22 cellular contexts compared by ENCODE assay signal in the genomic region with DNA sequence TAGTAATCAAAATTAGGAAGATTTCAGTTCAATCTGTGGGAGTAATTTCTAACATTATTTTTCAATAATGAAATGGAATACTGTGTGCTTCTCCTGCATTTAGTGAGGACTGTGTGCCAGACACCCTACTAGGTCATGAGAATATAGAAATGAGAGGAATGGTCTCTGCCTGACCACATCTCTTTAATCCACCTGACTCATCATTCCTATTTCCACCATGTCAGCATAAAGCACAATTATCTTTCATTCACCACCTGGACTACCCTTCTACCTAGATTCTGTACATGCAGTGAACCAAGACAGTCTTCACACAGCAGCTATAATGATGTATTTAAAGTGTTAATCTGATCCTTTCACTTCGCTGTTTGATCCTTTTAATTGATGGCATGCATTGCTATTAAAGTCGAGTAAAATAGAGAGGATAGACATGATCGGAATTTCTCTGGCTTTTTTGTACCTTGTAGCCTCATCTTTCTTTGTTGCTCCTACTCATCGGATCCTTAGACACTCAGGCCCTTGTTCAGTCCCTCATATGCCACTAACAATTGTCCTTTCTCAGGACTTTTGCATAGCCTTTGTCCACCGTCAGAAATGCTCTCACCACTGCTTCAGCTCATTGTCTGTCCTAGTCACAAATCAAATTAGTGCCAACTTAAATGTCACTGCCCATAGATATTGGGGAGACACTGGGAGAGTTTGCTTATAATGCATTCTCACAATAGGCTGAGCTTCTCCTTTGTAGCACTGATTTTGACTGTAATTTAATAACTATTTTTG.
DNase-seq lines count a peak whose midpoint lies in the region; ATAC-seq, FAIRE-seq and TF ChIP-seq lines count a peak whose summit lies in the region.
"Had no signal": no experiment of that assay in that cellular context is flagged by ENCODE, and none has a peak within 500 bp of the region (broad histone marks: within the 10 kb centered on the region; RNA-seq: fewer than 3 reads in every experiment).

No MANE protein-coding gene starts in this region.

- ATAC-seq in K562: no peak
- no peak for ATAC-seq in GM18873 (IDR thresholded peaks at IDR 0.05; ENCODE audit: low FRiP score, unreplicated experiment)

- H3K27me3 ChIP-seq in K562 (ENCODE audit: control insufficient read depth in 2 of 2, insufficient read depth in 2 of 2, low read length in 2 of 2) (no peaks in the 10 kb centered on the region), HAP-1 (ENCODE audit: low read depth) (no peaks in the 10 kb centered on the region)
- H3K27me3 ChIP-seq: BE2C had no signal

- H3K4me2 ChIP-seq in K562 (ENCODE audit: insufficient read depth, low read length): no peak overlapping the region
- H3K4me2 ChIP-seq: KMS-11 had no signal

- no peak for TF ChIP-seq POLR2A in K562 (conservative IDR thresholded peaks at IDR 0.05)

- no peaks in the 10 kb centered on the region for H4K20me1 ChIP-seq in K562 (replicated peaks; ENCODE audit: control insufficient read depth, insufficient read depth, low read length)

- no peak overlapping the region for H2AFZ ChIP-seq in K562 (ENCODE audit: low read depth, low read length)

- POLR2A ChIA-PET in K562 (lab: Yijun Ruan, JAX): interaction anchor here (0.7 kb wide), 1 partner anchor 20 kb away, joined by 3 read pairs; no protein-coding TSS in a partner anchor

- TF ChIP-seq EP300 in K562 (IDR thresholded peaks at IDR 0.05; ENCODE audit: low read length): no peak

- DNase-seq in Ammon's horn (ENCODE audit: low spot score) (peak; percentile 86), K562 (ENCODE audit: extremely low read depth in 1 of 4, low spot score in 3 of 4) (no peak), hippocampal formation (lab: John Stamatoyannopoulos, UW) (peak; percentile 53 to 77), pons (ENCODE audit: low spot score) (peak; percentile 98), GM10266 (ENCODE audit: extremely low spot score) (no peak), COLO668 (lab: John Stamatoyannopoulos, UW; ENCODE audit: unreplicated experiment) (no peak), HAP-1 (ENCODE audit: low spot score in 2 of 2) (no peak)
- DNase-seq: BE2C, EL, GF-D8, GOT3, NCI-H1105, NCI-H146, NCI-H2029 treated with DMSO at 0.1 percent for 48 hours, NCI-H226, NCI-H510A treated with DMSO at 0.1 percent for 48 hours, NCI-H774, Right ventricle myocardium superior had no signal

- FAIRE-seq in K562 (lab: Jason Lieb, UNC): no peak
- FAIRE-seq: A204.1 had no signal

- H3K27ac ChIP-seq in K562 (ENCODE audit: extremely low read depth, low read depth, low read length): no peak overlapping the region
- H3K27ac ChIP-seq: HL-60, KMS-11 had no signal

- TF ChIP-seq CTCF in K562 (IDR thresholded peaks at IDR 0.05 in 2 of 3, conservative IDR thresholded peaks at IDR 0.05 in 1 of 3; ENCODE audit: insufficient read depth in 2 of 3, low read depth in 1 of 3, low read length in 3 of 3) (no peak), GM10266 (IDR thresholded peaks at IDR 0.05; ENCODE audit: control insufficient read depth, insufficient read depth, low read depth, missing control alignments) (no peak)

- H3K9me3 ChIP-seq in K562 (replicated peaks; ENCODE audit: control insufficient read depth, insufficient read depth, low read depth, low read length): no peaks in the 10 kb centered on the region
- H3K9me3 ChIP-seq in HAP-1: no peaks in the 10 kb centered on the region
- H3K9me3 ChIP-seq: BE2C had no signal

- no TSS peak for BruUV-seq in K562 (replicated peaks; lab: Mats Ljungman, UMichigan)

- no peaks in the 10 kb centered on the region for H3K79me2 ChIP-seq in K562 (ENCODE audit: control insufficient read depth, insufficient read depth, low read length)

- in situ Hi-C loops in K562 (cut with MboI): no loop called here
- in situ Hi-C loops in HAP-1 (cut with MboI; ENCODE audit: low sequenced_read_pairs): no loop called here

- H3K36me3 ChIP-seq in K562 (ENCODE audit: control insufficient read depth, insufficient read depth, low read length) (no peaks in the 10 kb centered on the region), HAP-1 (replicated peaks) (no peaks in the 10 kb centered on the region)
- H3K36me3 ChIP-seq: BE2C had no signal

- H3K9me1 ChIP-seq in K562 (ENCODE audit: control insufficient read depth, insufficient read depth, low read length): no peaks in the 10 kb centered on the region

- no peak overlapping the region for H3K4me3 ChIP-seq in K562
- no peak overlapping the region for H3K4me3 ChIP-seq in HAP-1

- WGBS in K562 (ENCODE audit: insufficient coverage, low coverage, missing lambda C conversion rate): 16% methylated on average over 5 of the region's 5 CpGs

- no peaks in the 10 kb centered on the region for H3K4me1 ChIP-seq in K562 (replicated peaks in 1 of 2; ENCODE audit: control insufficient read depth in 2 of 2, insufficient read depth in 2 of 2, low read length in 2 of 2)
- no peaks in the 10 kb centered on the region for H3K4me1 ChIP-seq in HAP-1
- H3K4me1 ChIP-seq: BE2C had no signal

- CTCF ChIA-PET in K562 (lab: Yijun Ruan, JAX; ENCODE audit: low intra/inter-chr PET ratio): no interaction called here

- H3K9ac ChIP-seq in K562 (ENCODE audit: insufficient read depth in 1 of 2, low read depth in 2 of 2, low read length in 2 of 2): no peak overlapping the region
- H3K9ac ChIP-seq: KMS-11 had no signal

- TF ChIP-seq RAD21 in K562 (CRISPR knock-in tag; conservative IDR thresholded peaks at IDR 0.05 in 1 of 2, IDR thresholded peaks at IDR 0.05 in 1 of 2): no peak

- intact Hi-C loops in K562 (cut with micrococcal nuclease): no loop called here

TF ChIP-seq in K562, 482 proteins besides CTCF, POLR2A, EP300 and RAD21:
- no peak for TF ChIP-seq U2AF2 (optimal IDR thresholded peaks at IDR 0.05; ENCODE audit: low read depth, low read length)
- no peak for TF ChIP-seq BCOR (IDR thresholded peaks at IDR 0.05)
- 0 out of 2 replicates have a peak, but pooled peaks have one; percentile 38 for TF ChIP-seq MAFG (tag; conservative IDR thresholded peaks at IDR 0.05)
- peak; percentile 75 for TF ChIP-seq ZNF316 (IDR thresholded peaks at IDR 0.05)
- no peak for TF ChIP-seq PTTG1 (tag; IDR thresholded peaks at IDR 0.05; ENCODE audit: low read depth)
- no peak for TF ChIP-seq SAFB2 (IDR thresholded peaks at IDR 0.05; ENCODE audit: borderline replicate concordance, low read depth, low read length, severe bottlenecking)
- peak; percentile 60 for TF ChIP-seq C11orf30 (IDR thresholded peaks at IDR 0.05; ENCODE audit: low read depth)
- no peak for TF ChIP-seq SUPT5H (IDR thresholded peaks at IDR 0.05)
- no peak for TF ChIP-seq PPARD (CRISPR knock-in tag; IDR thresholded peaks at IDR 0.05)
- TF ChIP-seq PRMT5 (CRISPR knock-in tag; IDR thresholded peaks at IDR 0.05): no peak
- no peak for TF ChIP-seq ILK (tag; IDR thresholded peaks at IDR 0.05; ENCODE audit: borderline replicate concordance, low read depth)
- TF ChIP-seq XRCC4 (IDR thresholded peaks at IDR 0.05; ENCODE audit: extremely low read depth, insufficient read depth, insufficient read length): no peak
- peak; percentile 35; the same call in 1 of the 2 replicates for TF ChIP-seq MAFF (IDR thresholded peaks at IDR 0.05; ENCODE audit: low read length)

Comparison
In these comparisons a context has a peak if more than half of its experiments do, and no peak if none do; other contexts are left out.
1. DNase-seq: peak in Ammon's horn (single experiment), hippocampal formation (2 of 2) and pons (single experiment); none in K562 (0 of 4), GM10266 (single experiment), COLO668 (single experiment) and HAP-1 (0 of 2).